Comparison of ENCODE assay signal across 1 cellular context in the genomic region with DNA sequence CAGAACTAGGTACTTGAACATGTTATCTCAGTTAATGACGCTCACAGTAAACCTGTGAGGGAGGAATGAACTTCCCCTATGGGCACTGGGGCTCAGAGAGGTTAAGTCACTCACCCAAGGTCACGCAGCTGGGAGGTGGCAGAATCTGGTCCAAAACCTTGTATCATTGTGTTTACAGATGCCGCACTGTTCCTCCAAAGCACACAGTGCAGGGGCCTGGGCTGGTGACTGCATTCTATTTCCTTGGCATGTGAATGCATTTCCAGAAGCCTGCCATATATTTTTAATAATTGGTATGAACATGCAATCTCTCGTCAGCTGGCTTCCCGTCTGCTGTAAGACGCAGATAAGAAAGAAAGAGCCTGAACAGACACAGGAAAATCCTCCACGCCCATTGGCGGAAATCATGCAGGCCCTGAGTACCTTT.
A peak's percentile ranks its signal among the peaks of the same experiment; 100 is the strongest.
TF ChIP-seq lines count a peak whose summit lies in the region.

No MANE protein-coding gene starts in this region.

TF ChIP-seq in K562, 482 proteins besides CTCF, POLR2A, EP300 and RAD21 (continued from another document):
- TF ChIP-seq, protein P1, sequence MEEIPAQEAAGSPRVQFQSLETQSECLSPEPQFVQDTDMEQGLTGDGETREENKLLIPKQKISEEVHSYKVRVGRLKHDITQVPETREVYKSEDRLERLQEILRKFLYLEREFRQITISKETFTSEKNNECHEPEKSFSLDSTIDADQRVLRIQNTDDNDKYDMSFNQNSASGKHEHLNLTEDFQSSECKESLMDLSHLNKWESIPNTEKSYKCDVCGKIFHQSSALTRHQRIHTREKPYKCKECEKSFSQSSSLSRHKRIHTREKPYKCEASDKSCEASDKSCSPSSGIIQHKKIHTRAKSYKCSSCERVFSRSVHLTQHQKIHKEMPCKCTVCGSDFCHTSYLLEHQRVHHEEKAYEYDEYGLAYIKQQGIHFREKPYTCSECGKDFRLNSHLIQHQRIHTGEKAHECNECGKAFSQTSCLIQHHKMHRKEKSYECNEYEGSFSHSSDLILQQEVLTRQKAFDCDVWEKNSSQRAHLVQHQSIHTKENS (CRISPR knock-in tag; IDR thresholded peaks at IDR 0.05) = no peak
- TF ChIP-seq SMAD4 (CRISPR knock-in tag; conservative IDR thresholded peaks at IDR 0.05) (peak; percentile 54), NFIX (CRISPR knock-in tag; IDR thresholded peaks at IDR 0.05; ENCODE audit: low read depth) (no peak), ETS2 (tag; IDR thresholded peaks at IDR 0.05; ENCODE audit: borderline replicate concordance, poor library complexity, severe bottlenecking) (no peak), TEAD4 (IDR thresholded peaks at IDR 0.05; ENCODE audit: low read length) (peak; percentile 92), TEAD4 (CRISPR knock-in tag; IDR thresholded peaks at IDR 0.05; ENCODE audit: borderline replicate concordance) (no peak), TEAD1 (CRISPR knock-in tag; IDR thresholded peaks at IDR 0.05) (no peak), MAFF (IDR thresholded peaks at IDR 0.05; ENCODE audit: low read length) (no peak)
- TF ChIP-seq, protein P2, sequence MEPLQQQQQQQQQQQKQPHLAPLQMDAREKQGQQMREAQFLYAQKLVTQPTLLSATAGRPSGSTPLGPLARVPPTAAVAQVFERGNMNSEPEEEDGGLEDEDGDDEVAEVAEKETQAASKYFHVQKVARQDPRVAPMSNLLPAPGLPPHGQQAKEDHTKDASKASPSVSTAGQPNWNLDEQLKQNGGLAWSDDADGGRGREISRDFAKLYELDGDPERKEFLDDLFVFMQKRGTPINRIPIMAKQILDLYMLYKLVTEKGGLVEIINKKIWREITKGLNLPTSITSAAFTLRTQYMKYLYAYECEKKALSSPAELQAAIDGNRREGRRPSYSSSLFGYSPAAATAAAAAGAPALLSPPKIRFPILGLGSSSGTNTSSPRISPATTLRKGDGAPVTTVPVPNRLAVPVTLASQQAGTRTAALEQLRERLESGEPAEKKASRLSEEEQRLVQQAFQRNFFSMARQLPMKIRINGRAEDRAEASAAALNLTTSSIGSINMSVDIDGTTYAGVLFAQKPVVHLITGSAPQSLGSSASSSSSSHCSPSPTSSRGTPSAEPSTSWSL (CRISPR knock-in tag; IDR thresholded peaks at IDR 0.05; ENCODE audit: borderline replicate concordance) = no peak
- TF ChIP-seq, protein P3, sequence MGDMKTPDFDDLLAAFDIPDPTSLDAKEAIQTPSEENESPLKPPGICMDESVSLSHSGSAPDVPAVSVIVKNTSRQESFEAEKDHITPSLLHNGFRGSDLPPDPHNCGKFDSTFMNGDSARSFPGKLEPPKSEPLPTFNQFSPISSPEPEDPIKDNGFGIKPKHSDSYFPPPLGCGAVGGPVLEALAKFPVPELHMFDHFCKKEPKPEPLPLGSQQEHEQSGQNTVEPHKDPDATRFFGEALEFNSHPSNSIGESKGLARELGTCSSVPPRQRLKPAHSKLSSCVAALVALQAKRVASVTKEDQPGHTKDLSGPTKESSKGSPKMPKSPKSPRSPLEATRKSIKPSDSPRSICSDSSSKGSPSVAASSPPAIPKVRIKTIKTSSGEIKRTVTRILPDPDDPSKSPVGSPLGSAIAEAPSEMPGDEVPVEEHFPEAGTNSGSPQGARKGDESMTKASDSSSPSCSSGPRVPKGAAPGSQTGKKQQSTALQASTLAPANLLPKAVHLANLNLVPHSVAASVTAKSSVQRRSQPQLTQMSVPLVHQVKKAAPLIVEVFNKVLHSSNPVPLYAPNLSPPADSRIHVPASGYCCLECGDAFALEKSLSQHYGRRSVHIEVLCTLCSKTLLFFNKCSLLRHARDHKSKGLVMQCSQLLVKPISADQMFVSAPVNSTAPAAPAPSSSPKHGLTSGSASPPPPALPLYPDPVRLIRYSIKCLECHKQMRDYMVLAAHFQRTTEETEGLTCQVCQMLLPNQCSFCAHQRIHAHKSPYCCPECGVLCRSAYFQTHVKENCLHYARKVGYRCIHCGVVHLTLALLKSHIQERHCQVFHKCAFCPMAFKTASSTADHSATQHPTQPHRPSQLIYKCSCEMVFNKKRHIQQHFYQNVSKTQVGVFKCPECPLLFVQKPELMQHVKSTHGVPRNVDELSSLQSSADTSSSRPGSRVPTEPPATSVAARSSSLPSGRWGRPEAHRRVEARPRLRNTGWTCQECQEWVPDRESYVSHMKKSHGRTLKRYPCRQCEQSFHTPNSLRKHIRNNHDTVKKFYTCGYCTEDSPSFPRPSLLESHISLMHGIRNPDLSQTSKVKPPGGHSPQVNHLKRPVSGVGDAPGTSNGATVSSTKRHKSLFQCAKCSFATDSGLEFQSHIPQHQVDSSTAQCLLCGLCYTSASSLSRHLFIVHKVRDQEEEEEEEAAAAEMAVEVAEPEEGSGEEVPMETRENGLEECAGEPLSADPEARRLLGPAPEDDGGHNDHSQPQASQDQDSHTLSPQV (IDR thresholded peaks at IDR 0.05) = peak; percentile 30; the same call in 1 of the 2 replicates
